In the genomic region with DNA sequence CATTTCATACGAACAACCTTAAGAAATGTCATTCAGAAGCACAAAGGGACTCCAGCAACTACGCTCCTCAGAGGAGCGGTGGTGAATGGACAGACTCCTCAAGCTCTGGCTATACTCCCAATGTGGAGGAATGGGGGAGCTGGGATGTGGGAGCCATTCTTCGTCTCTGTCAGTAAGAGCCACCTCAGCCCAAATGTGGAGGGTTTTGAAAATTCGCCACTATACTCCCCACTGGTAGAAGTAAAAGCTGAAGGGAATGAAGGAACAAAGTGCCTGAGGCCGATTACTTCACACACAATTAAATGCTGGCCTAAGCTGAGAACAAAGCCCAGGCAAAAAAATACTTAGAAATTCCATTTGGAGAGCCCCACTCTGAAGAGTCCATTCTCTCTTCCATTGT, we compare ENCODE assay signal across 1 cellular context.
TF ChIP-seq lines count a peak whose summit lies in the region.

No MANE protein-coding gene starts in this region.

TF ChIP-seq in WTC11, 78 proteins besides CTCF, POLR2A, EP300 and RAD21 (continued from another document):
- TF ChIP-seq, protein P1, sequence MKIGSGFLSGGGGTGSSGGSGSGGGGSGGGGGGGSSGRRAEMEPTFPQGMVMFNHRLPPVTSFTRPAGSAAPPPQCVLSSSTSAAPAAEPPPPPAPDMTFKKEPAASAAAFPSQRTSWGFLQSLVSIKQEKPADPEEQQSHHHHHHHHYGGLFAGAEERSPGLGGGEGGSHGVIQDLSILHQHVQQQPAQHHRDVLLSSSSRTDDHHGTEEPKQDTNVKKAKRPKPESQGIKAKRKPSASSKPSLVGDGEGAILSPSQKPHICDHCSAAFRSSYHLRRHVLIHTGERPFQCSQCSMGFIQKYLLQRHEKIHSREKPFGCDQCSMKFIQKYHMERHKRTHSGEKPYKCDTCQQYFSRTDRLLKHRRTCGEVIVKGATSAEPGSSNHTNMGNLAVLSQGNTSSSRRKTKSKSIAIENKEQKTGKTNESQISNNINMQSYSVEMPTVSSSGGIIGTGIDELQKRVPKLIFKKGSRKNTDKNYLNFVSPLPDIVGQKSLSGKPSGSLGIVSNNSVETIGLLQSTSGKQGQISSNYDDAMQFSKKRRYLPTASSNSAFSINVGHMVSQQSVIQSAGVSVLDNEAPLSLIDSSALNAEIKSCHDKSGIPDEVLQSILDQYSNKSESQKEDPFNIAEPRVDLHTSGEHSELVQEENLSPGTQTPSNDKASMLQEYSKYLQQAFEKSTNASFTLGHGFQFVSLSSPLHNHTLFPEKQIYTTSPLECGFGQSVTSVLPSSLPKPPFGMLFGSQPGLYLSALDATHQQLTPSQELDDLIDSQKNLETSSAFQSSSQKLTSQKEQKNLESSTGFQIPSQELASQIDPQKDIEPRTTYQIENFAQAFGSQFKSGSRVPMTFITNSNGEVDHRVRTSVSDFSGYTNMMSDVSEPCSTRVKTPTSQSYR (CRISPR knock-in tag; IDR thresholded peaks at IDR 0.05): no peak
- TF ChIP-seq, protein P2, sequence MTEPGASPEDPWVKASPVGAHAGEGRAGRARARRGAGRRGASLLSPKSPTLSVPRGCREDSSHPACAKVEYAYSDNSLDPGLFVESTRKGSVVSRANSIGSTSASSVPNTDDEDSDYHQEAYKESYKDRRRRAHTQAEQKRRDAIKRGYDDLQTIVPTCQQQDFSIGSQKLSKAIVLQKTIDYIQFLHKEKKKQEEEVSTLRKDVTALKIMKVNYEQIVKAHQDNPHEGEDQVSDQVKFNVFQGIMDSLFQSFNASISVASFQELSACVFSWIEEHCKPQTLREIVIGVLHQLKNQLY (CRISPR knock-in tag; IDR thresholded peaks at IDR 0.05): no peak
- TF ChIP-seq, protein P3, sequence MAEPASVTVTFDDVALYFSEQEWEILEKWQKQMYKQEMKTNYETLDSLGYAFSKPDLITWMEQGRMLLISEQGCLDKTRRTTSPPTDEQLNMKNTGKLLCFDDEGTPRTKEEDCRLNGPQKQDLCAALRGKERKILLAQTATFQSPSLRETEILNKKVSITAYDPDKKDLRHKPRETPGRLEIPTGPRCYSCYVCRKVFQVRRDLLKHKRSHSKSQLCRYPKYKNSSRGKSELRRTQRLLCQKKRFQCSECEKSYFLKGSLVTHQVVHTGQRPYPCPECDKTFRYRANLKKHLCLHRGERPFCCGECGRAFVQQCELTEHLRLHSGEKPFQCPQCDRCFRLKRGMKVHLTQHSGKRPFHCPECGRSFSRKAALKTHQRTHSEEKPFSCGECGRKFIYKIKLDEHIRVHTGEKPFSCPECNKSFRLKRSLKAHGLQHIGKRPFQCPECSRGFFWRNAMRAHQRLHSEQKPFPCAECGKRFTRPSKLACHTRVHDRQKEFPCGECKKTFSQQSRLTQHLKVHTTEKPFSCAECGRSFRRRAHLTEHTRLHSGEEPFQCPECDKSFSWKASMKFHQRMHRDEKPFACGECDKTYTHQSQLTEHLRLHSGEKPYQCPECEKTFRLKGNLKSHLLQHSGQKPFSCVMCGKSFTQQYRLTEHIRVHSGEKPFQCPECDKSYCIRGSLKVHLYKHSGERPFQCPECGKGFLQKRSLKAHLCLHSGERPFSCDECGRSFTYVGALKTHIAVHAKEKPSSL (CRISPR knock-in tag; conservative IDR thresholded peaks at IDR 0.05): no peak
- no peak for TF ChIP-seq ZNF138 (CRISPR knock-in tag; conservative IDR thresholded peaks at IDR 0.05)
- no peak for TF ChIP-seq FOXP1 (CRISPR knock-in tag; IDR thresholded peaks at IDR 0.05; ENCODE audit: borderline replicate concordance)
- TF ChIP-seq, protein P4, sequence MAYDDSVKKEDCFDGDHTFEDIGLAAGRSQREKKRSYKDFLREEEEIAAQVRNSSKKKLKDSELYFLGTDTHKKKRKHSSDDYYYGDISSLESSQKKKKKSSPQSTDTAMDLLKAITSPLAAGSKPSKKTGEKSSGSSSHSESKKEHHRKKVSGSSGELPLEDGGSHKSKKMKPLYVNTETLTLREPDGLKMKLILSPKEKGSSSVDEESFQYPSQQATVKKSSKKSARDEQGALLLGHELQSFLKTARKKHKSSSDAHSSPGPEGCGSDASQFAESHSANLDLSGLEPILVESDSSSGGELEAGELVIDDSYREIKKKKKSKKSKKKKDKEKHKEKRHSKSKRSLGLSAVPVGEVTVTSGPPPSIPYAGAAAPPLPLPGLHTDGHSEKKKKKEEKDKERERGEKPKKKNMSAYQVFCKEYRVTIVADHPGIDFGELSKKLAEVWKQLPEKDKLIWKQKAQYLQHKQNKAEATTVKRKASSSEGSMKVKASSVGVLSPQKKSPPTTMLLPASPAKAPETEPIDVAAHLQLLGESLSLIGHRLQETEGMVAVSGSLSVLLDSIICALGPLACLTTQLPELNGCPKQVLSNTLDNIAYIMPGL (CRISPR knock-in tag; IDR thresholded peaks at IDR 0.05): no peak
- TF ChIP-seq, protein P5, sequence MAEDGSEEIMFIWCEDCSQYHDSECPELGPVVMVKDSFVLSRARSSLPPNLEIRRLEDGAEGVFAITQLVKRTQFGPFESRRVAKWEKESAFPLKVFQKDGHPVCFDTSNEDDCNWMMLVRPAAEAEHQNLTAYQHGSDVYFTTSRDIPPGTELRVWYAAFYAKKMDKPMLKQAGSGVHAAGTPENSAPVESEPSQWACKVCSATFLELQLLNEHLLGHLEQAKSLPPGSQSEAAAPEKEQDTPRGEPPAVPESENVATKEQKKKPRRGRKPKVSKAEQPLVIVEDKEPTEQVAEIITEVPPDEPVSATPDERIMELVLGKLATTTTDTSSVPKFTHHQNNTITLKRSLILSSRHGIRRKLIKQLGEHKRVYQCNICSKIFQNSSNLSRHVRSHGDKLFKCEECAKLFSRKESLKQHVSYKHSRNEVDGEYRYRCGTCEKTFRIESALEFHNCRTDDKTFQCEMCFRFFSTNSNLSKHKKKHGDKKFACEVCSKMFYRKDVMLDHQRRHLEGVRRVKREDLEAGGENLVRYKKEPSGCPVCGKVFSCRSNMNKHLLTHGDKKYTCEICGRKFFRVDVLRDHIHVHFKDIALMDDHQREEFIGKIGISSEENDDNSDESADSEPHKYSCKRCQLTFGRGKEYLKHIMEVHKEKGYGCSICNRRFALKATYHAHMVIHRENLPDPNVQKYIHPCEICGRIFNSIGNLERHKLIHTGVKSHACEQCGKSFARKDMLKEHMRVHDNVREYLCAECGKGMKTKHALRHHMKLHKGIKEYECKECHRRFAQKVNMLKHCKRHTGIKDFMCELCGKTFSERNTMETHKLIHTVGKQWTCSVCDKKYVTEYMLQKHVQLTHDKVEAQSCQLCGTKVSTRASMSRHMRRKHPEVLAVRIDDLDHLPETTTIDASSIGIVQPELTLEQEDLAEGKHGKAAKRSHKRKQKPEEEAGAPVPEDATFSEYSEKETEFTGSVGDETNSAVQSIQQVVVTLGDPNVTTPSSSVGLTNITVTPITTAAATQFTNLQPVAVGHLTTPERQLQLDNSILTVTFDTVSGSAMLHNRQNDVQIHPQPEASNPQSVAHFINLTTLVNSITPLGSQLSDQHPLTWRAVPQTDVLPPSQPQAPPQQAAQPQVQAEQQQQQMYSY (CRISPR knock-in tag; IDR thresholded peaks at IDR 0.05): no peak
- no peak for TF ChIP-seq OVOL2 (CRISPR knock-in tag; IDR thresholded peaks at IDR 0.05; ENCODE audit: borderline replicate concordance)
- TF ChIP-seq, protein P6, sequence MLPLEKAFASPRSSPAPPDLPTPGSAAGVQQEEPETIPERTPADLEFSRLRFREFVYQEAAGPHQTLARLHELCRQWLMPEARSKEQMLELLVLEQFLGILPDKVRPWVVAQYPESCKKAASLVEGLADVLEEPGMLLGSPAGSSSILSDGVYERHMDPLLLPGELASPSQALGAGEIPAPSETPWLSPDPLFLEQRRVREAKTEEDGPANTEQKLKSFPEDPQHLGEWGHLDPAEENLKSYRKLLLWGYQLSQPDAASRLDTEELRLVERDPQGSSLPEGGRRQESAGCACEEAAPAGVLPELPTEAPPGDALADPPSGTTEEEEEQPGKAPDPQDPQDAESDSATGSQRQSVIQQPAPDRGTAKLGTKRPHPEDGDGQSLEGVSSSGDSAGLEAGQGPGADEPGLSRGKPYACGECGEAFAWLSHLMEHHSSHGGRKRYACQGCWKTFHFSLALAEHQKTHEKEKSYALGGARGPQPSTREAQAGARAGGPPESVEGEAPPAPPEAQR (CRISPR knock-in tag; IDR thresholded peaks at IDR 0.05): no peak
- TF ChIP-seq, protein P7, sequence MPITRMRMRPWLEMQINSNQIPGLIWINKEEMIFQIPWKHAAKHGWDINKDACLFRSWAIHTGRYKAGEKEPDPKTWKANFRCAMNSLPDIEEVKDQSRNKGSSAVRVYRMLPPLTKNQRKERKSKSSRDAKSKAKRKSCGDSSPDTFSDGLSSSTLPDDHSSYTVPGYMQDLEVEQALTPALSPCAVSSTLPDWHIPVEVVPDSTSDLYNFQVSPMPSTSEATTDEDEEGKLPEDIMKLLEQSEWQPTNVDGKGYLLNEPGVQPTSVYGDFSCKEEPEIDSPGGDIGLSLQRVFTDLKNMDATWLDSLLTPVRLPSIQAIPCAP (CRISPR knock-in tag; IDR thresholded peaks at IDR 0.05): no peak
- TF ChIP-seq TP53 (CRISPR knock-in tag; IDR thresholded peaks at IDR 0.05): no peak
- TF ChIP-seq, protein P8, sequence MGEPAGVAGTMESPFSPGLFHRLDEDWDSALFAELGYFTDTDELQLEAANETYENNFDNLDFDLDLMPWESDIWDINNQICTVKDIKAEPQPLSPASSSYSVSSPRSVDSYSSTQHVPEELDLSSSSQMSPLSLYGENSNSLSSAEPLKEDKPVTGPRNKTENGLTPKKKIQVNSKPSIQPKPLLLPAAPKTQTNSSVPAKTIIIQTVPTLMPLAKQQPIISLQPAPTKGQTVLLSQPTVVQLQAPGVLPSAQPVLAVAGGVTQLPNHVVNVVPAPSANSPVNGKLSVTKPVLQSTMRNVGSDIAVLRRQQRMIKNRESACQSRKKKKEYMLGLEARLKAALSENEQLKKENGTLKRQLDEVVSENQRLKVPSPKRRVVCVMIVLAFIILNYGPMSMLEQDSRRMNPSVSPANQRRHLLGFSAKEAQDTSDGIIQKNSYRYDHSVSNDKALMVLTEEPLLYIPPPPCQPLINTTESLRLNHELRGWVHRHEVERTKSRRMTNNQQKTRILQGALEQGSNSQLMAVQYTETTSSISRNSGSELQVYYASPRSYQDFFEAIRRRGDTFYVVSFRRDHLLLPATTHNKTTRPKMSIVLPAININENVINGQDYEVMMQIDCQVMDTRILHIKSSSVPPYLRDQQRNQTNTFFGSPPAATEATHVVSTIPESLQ (CRISPR knock-in tag; IDR thresholded peaks at IDR 0.05): no peak
- no peak for TF ChIP-seq IRF2 (CRISPR knock-in tag; IDR thresholded peaks at IDR 0.05; ENCODE audit: borderline replicate concordance, low read depth)
- TF ChIP-seq TEAD1 (CRISPR knock-in tag; IDR thresholded peaks at IDR 0.05): no peak
